In the genomic region with DNA sequence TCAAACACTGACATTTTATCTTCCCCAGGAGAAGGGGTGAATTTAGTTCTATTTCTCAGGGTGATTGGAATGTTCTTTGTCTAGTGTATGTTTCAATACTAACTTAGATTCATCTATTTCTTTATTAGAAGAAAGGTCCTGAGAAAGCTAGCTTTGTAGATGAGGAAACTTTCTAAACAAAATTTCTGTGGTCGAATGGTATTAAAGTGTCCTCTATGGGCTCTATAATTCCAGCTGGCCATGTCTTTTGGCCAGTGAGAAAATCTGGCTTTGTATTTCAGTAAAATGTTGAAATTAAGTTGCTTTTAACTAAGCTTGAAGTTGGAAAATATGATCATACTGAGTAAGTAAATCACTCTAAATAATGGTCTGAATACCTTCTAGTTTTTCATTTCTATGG, we compare ENCODE assay signal across 1 cellular context.
TF ChIP-seq lines count a peak whose summit lies in the region.

No MANE protein-coding gene starts in this region.

TF ChIP-seq in IMR-90, 13 proteins besides CTCF, POLR2A, EP300 and RAD21 (continued from another document):
- TF ChIP-seq RCOR1 (IDR thresholded peaks at IDR 0.05; ENCODE audit: insufficient replicate concordance, low read length) (no peak), FOS (IDR thresholded peaks at IDR 0.05; ENCODE audit: low read depth, low read length) (no peak), CHD1 (IDR thresholded peaks at IDR 0.05; ENCODE audit: low read depth, low read length) (no peak), MXI1 (IDR thresholded peaks at IDR 0.05; ENCODE audit: borderline replicate concordance, low read depth, low read length) (no peak), SMC3 (IDR thresholded peaks at IDR 0.05; ENCODE audit: low read depth, low read length) (no peak), MAFK (IDR thresholded peaks at IDR 0.05; ENCODE audit: low read depth, low read length) (no peak), RFX5 (IDR thresholded peaks at IDR 0.05; ENCODE audit: low read depth, low read length) (no peak)
- TF ChIP-seq, protein P1, sequence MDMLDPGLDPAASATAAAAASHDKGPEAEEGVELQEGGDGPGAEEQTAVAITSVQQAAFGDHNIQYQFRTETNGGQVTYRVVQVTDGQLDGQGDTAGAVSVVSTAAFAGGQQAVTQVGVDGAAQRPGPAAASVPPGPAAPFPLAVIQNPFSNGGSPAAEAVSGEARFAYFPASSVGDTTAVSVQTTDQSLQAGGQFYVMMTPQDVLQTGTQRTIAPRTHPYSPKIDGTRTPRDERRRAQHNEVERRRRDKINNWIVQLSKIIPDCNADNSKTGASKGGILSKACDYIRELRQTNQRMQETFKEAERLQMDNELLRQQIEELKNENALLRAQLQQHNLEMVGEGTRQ (IDR thresholded peaks at IDR 0.05; ENCODE audit: low read depth, low read length), result no peak
